In the genomic region with DNA sequence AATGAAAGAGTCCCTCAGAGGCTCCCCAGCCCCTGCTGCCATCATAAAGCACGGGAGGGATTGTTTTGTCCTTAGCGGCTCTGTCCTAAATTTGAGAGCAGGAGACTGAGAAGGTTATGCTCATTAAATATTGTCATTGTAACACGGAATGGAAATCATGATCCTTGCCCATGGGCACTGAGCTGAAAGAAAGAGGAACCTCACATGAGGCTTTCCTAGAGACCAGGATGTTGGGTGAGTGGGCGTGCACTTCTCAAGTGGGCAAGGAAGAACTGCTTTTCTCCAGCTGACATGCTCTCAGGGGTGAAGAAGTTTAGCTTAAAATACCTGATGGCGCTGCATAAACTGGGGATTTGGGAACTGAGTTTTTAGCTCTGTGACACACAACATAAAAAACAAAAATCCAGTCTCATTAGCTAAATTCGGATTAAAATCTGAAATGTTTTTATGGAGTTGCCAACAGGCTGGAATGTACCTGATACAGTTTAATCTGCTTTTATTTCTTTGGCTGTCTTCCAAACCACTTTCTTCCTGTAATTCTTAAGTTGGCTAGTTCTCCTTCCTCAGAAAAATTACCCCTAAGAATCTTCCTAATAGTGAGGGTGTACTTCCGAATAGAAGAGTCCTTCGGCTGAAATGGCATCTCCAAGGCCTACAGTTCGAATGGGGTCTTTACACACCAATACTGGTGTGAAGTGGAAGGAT, we compare ENCODE assay signal across 1 cellular context.
TF ChIP-seq lines count a peak whose summit lies in the region.

No MANE protein-coding gene starts in this region.

TF ChIP-seq in endothelial cell of umbilical vein, 7 proteins besides CTCF, POLR2A, EP300 and RAD21 (continued from another document):
- no peak for TF ChIP-seq FOS (IDR thresholded peaks at IDR 0.05; ENCODE audit: borderline replicate concordance, insufficient read depth, low read length)
- no peak for TF ChIP-seq MYC (IDR thresholded peaks at IDR 0.05; ENCODE audit: low read depth, low read length)
